In the genomic region with DNA sequence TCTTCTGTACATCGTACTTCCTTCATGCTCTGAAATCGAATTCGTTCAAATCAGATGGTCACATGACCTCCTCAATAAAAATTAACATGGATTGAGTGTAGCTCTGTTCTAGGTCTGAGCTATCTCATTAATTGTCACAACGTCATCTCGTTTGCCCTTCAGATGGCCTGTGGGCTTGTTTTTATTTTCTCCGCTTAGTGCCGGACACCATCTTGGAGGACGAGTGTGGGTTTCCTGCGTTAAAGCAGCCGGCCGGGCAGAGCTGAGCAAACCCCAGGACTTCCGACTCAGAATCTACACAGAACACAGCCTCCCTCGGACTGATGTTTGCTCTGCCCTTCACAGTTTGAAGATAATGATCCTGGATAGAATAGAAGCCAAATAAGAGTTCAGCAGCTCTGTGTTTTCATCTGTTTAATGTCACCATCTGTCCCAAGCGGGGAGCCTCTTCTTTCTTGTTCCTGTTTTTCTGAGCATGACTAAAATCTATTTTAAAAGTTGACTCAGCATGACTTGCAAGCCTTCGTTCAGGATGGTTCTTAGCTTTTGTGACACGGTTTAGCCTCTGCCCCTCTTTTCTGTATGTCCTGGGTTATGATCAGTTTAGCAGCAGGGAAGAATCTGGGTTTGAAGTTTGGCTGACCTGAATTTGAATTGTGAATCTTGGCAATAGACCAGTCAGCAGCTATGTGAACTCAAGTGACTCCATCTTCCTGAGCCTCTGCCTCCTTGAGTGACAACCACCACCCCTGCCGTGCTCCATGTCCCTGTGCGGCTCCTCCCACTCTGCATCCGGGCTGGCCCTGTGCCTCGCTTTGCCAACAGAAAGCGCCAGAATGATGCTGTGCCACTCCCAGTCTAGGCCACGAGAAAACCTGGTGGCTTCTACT, we compare ENCODE assay signal across 9 cellular contexts. TPM values are rescaled to one million over a fixed set of nuclear protein-coding genes. Genes with fewer than 3 reads are reported as not detected.
A peak's percentile ranks its signal among the peaks of the same experiment; 100 is the strongest.
DNase-seq lines count a peak whose midpoint lies in the region; ATAC-seq and TF ChIP-seq lines count a peak whose summit lies in the region.
"Had no signal": no experiment of that assay in that cellular context is flagged by ENCODE, and none has a peak within 500 bp of the region (broad histone marks: within the 10 kb centered on the region; RNA-seq: fewer than 3 reads in every experiment).

No MANE protein-coding gene starts in this region.

- DNase-seq in AG20443 (ENCODE audit: low spot score) (peak; percentile 25), NCI-H69 (lab: John Stamatoyannopoulos, UW) (peak; percentile 97), endodermal cell (no peak), progenitor cell of endocrine pancreas (ENCODE audit: low spot score, unreplicated experiment) (no peak), OCI-M2 (lab: John Stamatoyannopoulos, UW; ENCODE audit: unreplicated experiment) (no peak)

- 85 to 91% methylated on average over 12 to 22 of the region's 22 CpGs for WGBS in endodermal cell (ENCODE audit: insufficient coverage in 1 of 2, insufficient read length in 1 of 2), 2 experiments

- H3K36me3 ChIP-seq in endodermal cell (ENCODE audit: control insufficient read depth, insufficient read depth, low read length): no peaks in the 10 kb centered on the region

- H3K27me3 ChIP-seq in endodermal cell (ENCODE audit: control insufficient read depth, insufficient read depth, low read length, poor library complexity, severe bottlenecking): no peaks in the 10 kb centered on the region

- ATAC-seq in GM21390 (IDR thresholded peaks at IDR 0.05; ENCODE audit: unreplicated experiment) (peak; percentile 78), GM21526 (IDR thresholded peaks at IDR 0.05; ENCODE audit: low FRiP score, unreplicated experiment) (no peak), GM21367 (IDR thresholded peaks at IDR 0.05; ENCODE audit: unreplicated experiment) (no peak)

- H3K27ac ChIP-seq in endodermal cell (ENCODE audit: low read depth, low read length): no peak overlapping the region
- H3K27ac ChIP-seq: SK-N-MC had no signal

- H3K27ac Mint-ChIP-seq in endodermal cell (peak overlapping the region; percentile 59), progenitor cell of endocrine pancreas (peak overlapping the region; percentile 79)

- H3K4me1 ChIP-seq in endodermal cell (ENCODE audit: control insufficient read depth, insufficient read depth, low read length): no peaks in the 10 kb centered on the region

- TF ChIP-seq CTCF in endodermal cell (conservative IDR thresholded peaks at IDR 0.05) (no peak), progenitor cell of endocrine pancreas (IDR thresholded peaks at IDR 0.05; ENCODE audit: unreplicated experiment) (no peak)

- peak overlapping the region; percentile 9 for H3K4me3 Mint-ChIP-seq in endodermal cell
- peak overlapping the region; percentile 5 for H3K4me3 Mint-ChIP-seq in progenitor cell of endocrine pancreas (ENCODE audit: low read depth)

- no peaks in the 10 kb centered on the region for H3K9me3 ChIP-seq in endodermal cell (ENCODE audit: control insufficient read depth, low read length)

- H3K9me3 Mint-ChIP-seq in endodermal cell (no peaks in the 10 kb centered on the region), progenitor cell of endocrine pancreas (ENCODE audit: low read depth) (peaks cover 3% of the 10 kb centered on the region)

- H3K4me3 ChIP-seq in endodermal cell (ENCODE audit: low read length): no peak overlapping the region
- H3K4me3 ChIP-seq: SK-N-MC had no signal

- H3K36me3 Mint-ChIP-seq in endodermal cell (ENCODE audit: low read depth) (no peaks in the 10 kb centered on the region), progenitor cell of endocrine pancreas (ENCODE audit: insufficient read depth) (no peaks in the 10 kb centered on the region)

- H3K9ac ChIP-seq in endodermal cell (ENCODE audit: extremely low read depth, low read length, poor library complexity, severe bottlenecking): no peak overlapping the region

- H3K27me3 Mint-ChIP-seq in endodermal cell (ENCODE audit: insufficient read depth) (peaks cover 5% of the 10 kb centered on the region), progenitor cell of endocrine pancreas (peaks cover 1% of the 10 kb centered on the region)

- H3K4me1 Mint-ChIP-seq in endodermal cell (peaks cover 23% of the 10 kb centered on the region), progenitor cell of endocrine pancreas (ENCODE audit: low read depth) (peaks cover 13% of the 10 kb centered on the region)

RNA-seq across cellular contexts. Expression of a gene that starts 30.6 kb away (rescaled TPM):
- total RNA-seq in endodermal cell: not detected
- polyA plus RNA-seq in endodermal cell (2013, experiment 1 of 2): not detected
- not detected for polyA plus RNA-seq in endodermal cell (2013, experiment 2 of 2)
- not detected in 2 replicates for total RNA-seq in progenitor cell of endocrine pancreas

RNA-seq across cellular contexts. Expression of a gene that starts 48.8 kb away (rescaled TPM):
- total RNA-seq in endodermal cell: 10 to 100 TPM; 17.2 to 20.7 TPM
- 13.3 TPM for polyA plus RNA-seq in endodermal cell (2013, experiment 1 of 2)
- 15.2 TPM for polyA plus RNA-seq in endodermal cell (2013, experiment 2 of 2)
- total RNA-seq in progenitor cell of endocrine pancreas: 20.6 and 23.4 TPM in 2 replicates

Comparison
In these comparisons a context has a peak if more than half of its experiments do, and no peak if none do; other contexts are left out.
1. DNase-seq: peak in AG20443 (single experiment) and NCI-H69 (single experiment); none in endodermal cell (single experiment), progenitor cell of endocrine pancreas (single experiment) and OCI-M2 (single experiment).